ENCODE assay signal across 13 cellular contexts in the genomic region with DNA sequence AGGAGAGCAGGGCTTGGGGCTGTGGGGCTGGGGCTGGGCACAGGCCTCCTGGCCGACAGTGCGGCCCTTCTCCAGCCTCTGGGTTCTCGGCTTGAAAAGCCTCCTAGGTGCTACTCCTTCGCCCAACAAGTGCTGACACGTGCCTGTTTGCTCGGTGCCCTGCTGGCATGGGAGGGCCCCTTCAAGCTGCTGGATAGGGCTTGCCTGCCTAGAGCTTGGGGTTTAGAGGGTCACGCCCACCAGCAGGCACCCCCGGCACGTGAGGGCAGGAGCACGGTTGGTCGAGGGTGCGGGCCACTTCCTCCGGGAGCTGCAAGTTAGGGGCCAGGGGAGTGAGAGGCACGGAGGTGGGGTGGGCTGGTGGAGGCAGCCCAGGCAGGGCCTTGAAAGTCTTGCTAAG.
DNase-seq lines count a peak whose midpoint lies in the region; ATAC-seq, FAIRE-seq and TF ChIP-seq lines count a peak whose summit lies in the region.
"Had no signal": no experiment of that assay in that cellular context is flagged by ENCODE, and none has a peak within 500 bp of the region (broad histone marks: within the 10 kb centered on the region; RNA-seq: fewer than 3 reads in every experiment).

No MANE protein-coding gene starts in this region.

- POLR2A ChIA-PET in K562 (lab: Yijun Ruan, JAX) = interaction anchor here (0.6 to 0.9 kb wide), 3 partner anchors 19 to 539 kb away, joined by 3 read pairs; no protein-coding TSS in a partner anchor

- H4K20me1 ChIP-seq in K562 (replicated peaks; ENCODE audit: control insufficient read depth, insufficient read depth, low read length) = no peaks in the 10 kb centered on the region

- CTCF ChIA-PET in K562 (lab: Yijun Ruan, JAX; ENCODE audit: low intra/inter-chr PET ratio) = interaction anchor here (0.6 kb wide), 1 partner anchor 86 kb away, joined by 3 read pairs; no protein-coding TSS in a partner anchor

- no peak for TF ChIP-seq RAD21 in K562 (CRISPR knock-in tag; conservative IDR thresholded peaks at IDR 0.05 in 1 of 2, IDR thresholded peaks at IDR 0.05 in 1 of 2)

- no peak for TF ChIP-seq EP300 in K562 (IDR thresholded peaks at IDR 0.05; ENCODE audit: low read length)

- H3K4me2 ChIP-seq in K562 (ENCODE audit: insufficient read depth, low read length) = no peak overlapping the region

- WGBS in K562 (ENCODE audit: insufficient coverage, low coverage, missing lambda C conversion rate) = 72% methylated on average over 6 of the region's 14 CpGs
- 60 to 82% (median 75%) methylated on average over 1 to 14 of the region's 14 CpGs for WGBS in spleen, 5 donors

- no peaks in the 10 kb centered on the region for H3K9me3 ChIP-seq in K562 (replicated peaks; ENCODE audit: control insufficient read depth, insufficient read depth, low read depth, low read length)
- no peaks in the 10 kb centered on the region for H3K9me3 ChIP-seq in spleen

- ATAC-seq in K562 (no peak), foreskin keratinocyte (peak; percentile 51), HG02623 (IDR thresholded peaks at IDR 0.05; ENCODE audit: unreplicated experiment) (no peak)
- ATAC-seq: activated CD8-positive, alpha-beta T cell treated with anti-CD3 and anti-CD28 coated beads for 36 hours; activated T-helper 17 cell treated with anti-CD3 and anti-CD28 coated beads, Interleukin-2, amount 50 U/mL, for 72 hours; stimulated activated naive CD8-positive, alpha-beta T cell treated with anti-CD3 and anti-CD28 coated beads, Interleukin-15, Interleukin-2, amounts not matched to agents 100 U/mL and 50 U/mL, for 24 hours had no signal

- H3K27me3 ChIP-seq in ACC112 (ENCODE audit: insufficient read depth, low read length) (no peaks in the 10 kb centered on the region), K562 (ENCODE audit: control insufficient read depth in 2 of 2, insufficient read depth in 2 of 2, low read length in 2 of 2) (no peaks in the 10 kb centered on the region), foreskin keratinocyte (no peaks in the 10 kb centered on the region), spleen (replicated peaks in 1 of 7) (no peaks in the 10 kb centered on the region)

- intact Hi-C loops in K562 (cut with micrococcal nuclease) = no loop called here
- intact Hi-C loops in spleen (cut with DNase I; ENCODE audit: low total_unique reads) = no loop called here

- no peak for FAIRE-seq in K562 (lab: Jason Lieb, UNC)

- no TSS peak for BruUV-seq in K562 (replicated peaks; lab: Mats Ljungman, UMichigan)

- H3K79me2 ChIP-seq in ACC112 (ENCODE audit: control insufficient read depth, insufficient read depth, low read length, unreplicated experiment) (no peaks in the 10 kb centered on the region), K562 (ENCODE audit: control insufficient read depth, insufficient read depth, low read length) (no peaks in the 10 kb centered on the region)

- 0 out of 2 replicates have a peak overlapping the region, but pooled peaks have one; percentile 7 for H3K27ac ChIP-seq in ACC112 (ENCODE audit: low read depth, low read length)
- H3K27ac ChIP-seq in K562 (ENCODE audit: extremely low read depth, low read depth, low read length) = no peak overlapping the region
- H3K27ac ChIP-seq in foreskin keratinocyte = no peak overlapping the region
- H3K27ac ChIP-seq in spleen = peak overlapping the region in 5 of 8 donors; percentile 39 to 88 (median 76)

- H3K4me1 ChIP-seq in ACC112 (ENCODE audit: control insufficient read depth, insufficient read depth, low read length, unreplicated experiment) (peaks cover 27% of the 10 kb centered on the region), K562 (replicated peaks in 1 of 2; ENCODE audit: control insufficient read depth in 2 of 2, insufficient read depth in 2 of 2, low read length in 2 of 2) (peaks cover 0 to 13% of the 10 kb centered on the region in 2 experiments; a peak in 2 of 5 replicates), foreskin keratinocyte (no peaks in the 10 kb centered on the region), spleen (peaks cover 10 to 72% (median 51%) of the 10 kb centered on the region in 6 donors)

- in situ Hi-C loops in K562 (cut with MboI) = no loop called here

- no peak overlapping the region for H3K9ac ChIP-seq in K562 (ENCODE audit: insufficient read depth in 1 of 2, low read depth in 2 of 2, low read length in 2 of 2)

- H2AFZ ChIP-seq in ACC112 (ENCODE audit: low read length, unreplicated experiment) = no peak overlapping the region
- H2AFZ ChIP-seq in K562 (ENCODE audit: low read depth, low read length) = no peak overlapping the region

- no peak overlapping the region for H3K4me3 ChIP-seq in ACC112 (ENCODE audit: low read depth, low read length)
- H3K4me3 ChIP-seq in K562 = no peak overlapping the region
- H3K4me3 ChIP-seq in spleen = no peak overlapping the region

- DNase-seq in K562 (ENCODE audit: extremely low read depth in 1 of 4, low spot score in 3 of 4) (no peak), foreskin keratinocyte (peak in 1 of 2 donors; percentile 55), spleen (no peak), mesenteric fat pad (ENCODE audit: low spot score) (no peak), NCI-H1092 treated with DMSO at 0.1 percent for 48 hours (lab: John Stamatoyannopoulos, UW) (no peak), iPS-NIHi7 (ENCODE audit: extremely low spot score) (no peak)
- DNase-seq: activated CD8-positive, alpha-beta T cell treated with anti-CD3 and anti-CD28 coated beads for 36 hours; GDM1; KBM-7; stimulated activated naive CD8-positive, alpha-beta T cell treated with anti-CD3 and anti-CD28 coated beads, Interleukin-15, Interleukin-2, amounts not matched to agents 100 U/mL and 50 U/mL, for 24 hours had no signal

- H3K36me3 ChIP-seq in ACC112 (ENCODE audit: insufficient read depth, low read length) = peaks cover 9% of the 10 kb centered on the region; the same call in 1 of the 2 replicates
- H3K36me3 ChIP-seq in K562 (ENCODE audit: control insufficient read depth, insufficient read depth, low read length) = peaks cover 8% of the 10 kb centered on the region; the same call in 1 of the 3 replicates
- H3K36me3 ChIP-seq in spleen = peaks cover 0 to 98% (median 50%) of the 10 kb centered on the region in 6 donors

- TF ChIP-seq POLR2A in K562 (conservative IDR thresholded peaks at IDR 0.05) (no peak), spleen (IDR thresholded peaks at IDR 0.05) (no peak)

- TF ChIP-seq CTCF in K562 (IDR thresholded peaks at IDR 0.05 in 2 of 3, conservative IDR thresholded peaks at IDR 0.05 in 1 of 3; ENCODE audit: insufficient read depth in 2 of 3, low read depth in 1 of 3, low read length in 3 of 3) (no peak), foreskin keratinocyte (conservative IDR thresholded peaks at IDR 0.05) (no peak), spleen (IDR thresholded peaks at IDR 0.05 in 8 of 11, conservative IDR thresholded peaks at IDR 0.05 in 3 of 11) (no peak)

- H3K9me1 ChIP-seq in K562 (ENCODE audit: control insufficient read depth, insufficient read depth, low read length) = no peaks in the 10 kb centered on the region

TF ChIP-seq in K562, 482 proteins besides CTCF, POLR2A, EP300 and RAD21 (continues in another document):
- TF ChIP-seq, protein P1, sequence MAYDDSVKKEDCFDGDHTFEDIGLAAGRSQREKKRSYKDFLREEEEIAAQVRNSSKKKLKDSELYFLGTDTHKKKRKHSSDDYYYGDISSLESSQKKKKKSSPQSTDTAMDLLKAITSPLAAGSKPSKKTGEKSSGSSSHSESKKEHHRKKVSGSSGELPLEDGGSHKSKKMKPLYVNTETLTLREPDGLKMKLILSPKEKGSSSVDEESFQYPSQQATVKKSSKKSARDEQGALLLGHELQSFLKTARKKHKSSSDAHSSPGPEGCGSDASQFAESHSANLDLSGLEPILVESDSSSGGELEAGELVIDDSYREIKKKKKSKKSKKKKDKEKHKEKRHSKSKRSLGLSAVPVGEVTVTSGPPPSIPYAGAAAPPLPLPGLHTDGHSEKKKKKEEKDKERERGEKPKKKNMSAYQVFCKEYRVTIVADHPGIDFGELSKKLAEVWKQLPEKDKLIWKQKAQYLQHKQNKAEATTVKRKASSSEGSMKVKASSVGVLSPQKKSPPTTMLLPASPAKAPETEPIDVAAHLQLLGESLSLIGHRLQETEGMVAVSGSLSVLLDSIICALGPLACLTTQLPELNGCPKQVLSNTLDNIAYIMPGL (CRISPR knock-in tag; IDR thresholded peaks at IDR 0.05) = no peak
- TF ChIP-seq PHB (CRISPR knock-in tag; IDR thresholded peaks at IDR 0.05) (no peak), ETS2 (tag; IDR thresholded peaks at IDR 0.05; ENCODE audit: borderline replicate concordance, poor library complexity, severe bottlenecking) (no peak), POLR2G (IDR thresholded peaks at IDR 0.05; ENCODE audit: low read depth, low read length) (0 out of 2 replicates have a peak, but pooled peaks have one; percentile 4)

Comparison
In these comparisons a context has a peak if more than half of its experiments do, and no peak if none do; other contexts are left out.
1. H3K27ac ChIP-seq: peak in ACC112 (single experiment) and spleen (5 of 8); none in K562 (single experiment) and foreskin keratinocyte (single experiment).